ENCODE assay signal across 14 cellular contexts in genomic region chr16:2692251-2692947, GRCh38. TPM values are rescaled to one million over a fixed set of nuclear protein-coding genes. Genes with fewer than 3 reads are reported as not detected.
A peak's percentile ranks its signal among the peaks of the same experiment; 100 is the strongest.
DNase-seq lines count a peak whose midpoint lies in the region; ATAC-seq and TF ChIP-seq lines count a peak whose summit lies in the region.
"Had no signal": no experiment of that assay in that cellular context is flagged by ENCODE, and none has a peak within 500 bp of the region (broad histone marks: within the 10 kb centered on the region; RNA-seq: fewer than 3 reads in every experiment).

No MANE protein-coding gene starts in this region.

- no peak overlapping the region for H3K27ac Mint-ChIP-seq in GM23338
- H3K27ac Mint-ChIP-seq: mesothelial cell of epicardium had no signal

- no peaks in the 10 kb centered on the region for H3K27me3 ChIP-seq in GM23338 (ENCODE audit: insufficient read depth)
- H3K27me3 ChIP-seq in RWPE2 (ENCODE audit: insufficient read depth, poor library complexity, severe bottlenecking) = no peaks in the 10 kb centered on the region
- H3K27me3 ChIP-seq in heart left ventricle = no peaks in the 10 kb centered on the region
- H3K27me3 ChIP-seq: BE2C had no signal

- intact Hi-C loops in heart left ventricle (cut with DNase I) = loop anchor here in 1 of 10 donors (10.0 kb wide), 1 partner anchor 62 kb away; the partner anchor contains the start of gene SRRM2
- intact Hi-C loops in posterior cingulate gyrus (cut with DNase I) = loop anchor here (5.0 kb wide), 1 partner anchor 60 kb away; the partner anchor contains the start of gene SRRM2
- intact Hi-C loops in left colon (cut with DNase I, micrococcal nuclease) = no loop called here

- H4K20me1 ChIP-seq in GM23338 (replicated peaks; ENCODE audit: insufficient read depth) = no peaks in the 10 kb centered on the region; the same call in 1 of the 2 replicates

- no peak overlapping the region for H3K4me2 ChIP-seq in GM23338
- H3K4me2 ChIP-seq: PC-9 had no signal

- H2AFZ ChIP-seq in GM23338 = no peak overlapping the region
- H2AFZ ChIP-seq: PC-9 had no signal

- H3K4me1 ChIP-seq in GM23338 (ENCODE audit: insufficient read depth) (no peaks in the 10 kb centered on the region), RWPE2 (ENCODE audit: insufficient read depth, poor library complexity, severe bottlenecking) (no peaks in the 10 kb centered on the region), heart left ventricle (peaks cover 0 to 42% (median 34%) of the 10 kb centered on the region in 12 donors)
- H3K4me1 ChIP-seq: BE2C had no signal

- H3K4me3 ChIP-seq in GM23338 (no peak overlapping the region), RWPE2 (ENCODE audit: severe bottlenecking) (no peak overlapping the region), heart left ventricle (peak overlapping the region in 8 of 12 donors; percentile 0 to 40 (median 26))
- H3K4me3 ChIP-seq: PC-9 had no signal

- H3K36me3 ChIP-seq in GM23338 (ENCODE audit: insufficient read depth) = no peaks in the 10 kb centered on the region
- H3K36me3 ChIP-seq in RWPE2 (ENCODE audit: low read depth) = peaks cover 16% of the 10 kb centered on the region; the same call in 1 of the 2 replicates
- H3K36me3 ChIP-seq in heart left ventricle = peaks cover 0 to 34% (median 9%) of the 10 kb centered on the region in 9 donors

- H3K9me2 ChIP-seq in GM23338 (ENCODE audit: insufficient read depth) = no peaks in the 10 kb centered on the region

- H3K9me3 Mint-ChIP-seq in GM23338 = no peaks in the 10 kb centered on the region
- H3K9me3 Mint-ChIP-seq: mesothelial cell of epicardium had no signal

- peak; percentile 21 for ATAC-seq in GM23338
- ATAC-seq in RWPE2 (ENCODE audit: low read depth) = no peak
- ATAC-seq in heart left ventricle = peak; percentile 61 to 88 (median 75)
- ATAC-seq in left colon = no peak
- ATAC-seq in GM18505 (IDR thresholded peaks at IDR 0.05; ENCODE audit: unreplicated experiment) = no peak

- TF ChIP-seq CTCF in GM23338 (conservative IDR thresholded peaks at IDR 0.05; ENCODE audit: low read depth in 2 of 2) = no peak
- no peak for TF ChIP-seq CTCF in RWPE2 (IDR thresholded peaks at IDR 0.05; ENCODE audit: poor library complexity, severe bottlenecking)
- peak in 1 of 12 donors; percentile 9 for TF ChIP-seq CTCF in heart left ventricle (IDR thresholded peaks at IDR 0.05)

- peaks cover 14% of the 10 kb centered on the region for H3K27me3 Mint-ChIP-seq in GM23338 (ENCODE audit: insufficient read depth, low read depth, poor library complexity)

- no peak for TF ChIP-seq POLR2A in heart left ventricle (IDR thresholded peaks at IDR 0.05)
- no peak for TF ChIP-seq POLR2A in GM18505 (IDR thresholded peaks at IDR 0.05; ENCODE audit: borderline replicate concordance, extremely low read depth, insufficient read depth, insufficient read length)

- 0 out of 3 replicates have a peak, but pooled peaks cover 3% of the 10 kb centered on the region for H3K36me3 Mint-ChIP-seq in GM23338 (ENCODE audit: low read depth)

- no peaks in the 10 kb centered on the region for H3F3A ChIP-seq in GM23338 (replicated peaks; ENCODE audit: low read depth)

- H3K4me3 Mint-ChIP-seq in GM23338 = no peak overlapping the region
- H3K4me3 Mint-ChIP-seq: mesothelial cell of epicardium had no signal

- DNase-seq in GM23338 (ENCODE audit: low spot score) (peak; percentile 18), RWPE2 (ENCODE audit: low spot score) (peak; percentile 54), heart left ventricle (peak; percentile 59 to 78 (median 64)), posterior cingulate gyrus (peak; percentile 70 to 98 (median 77)), left colon (no peak), NCI-H748 treated with DMSO at 0.1 percent for 48 hours (lab: John Stamatoyannopoulos, UW) (no peak)
- no peak for DNase-seq in stimulated activated CD8-positive, alpha-beta memory T cell treated with anti-CD3 and anti-CD28 coated beads, Interleukin-4, amount 100 ng/mL, for 48 hours
- DNase-seq: activated CD4-positive, alpha-beta T cell treated with anti-CD3 and anti-CD28 coated beads, Interleukin-2, amount 50 U/mL, for 4 hours; activated naive CD4-positive, alpha-beta T cell; BE2C; PC-9; T-helper 2 cell had no signal

- 43 to 68% (median 51%) methylated on average over 12 to 14 of the region's 14 CpGs for WGBS in heart left ventricle, 4 donors

- no peak overlapping the region; the same call in 1 of the 2 replicates for H3K27ac ChIP-seq in GM23338 (ENCODE audit: low read depth)
- H3K27ac ChIP-seq in RWPE2 (ENCODE audit: poor library complexity, severe bottlenecking) = no peak overlapping the region
- H3K27ac ChIP-seq in heart left ventricle = peak overlapping the region; percentile 64 to 91 (median 78)
- H3K27ac ChIP-seq: PC-9 had no signal

- H3K4me1 Mint-ChIP-seq in GM23338 = peaks cover 9% of the 10 kb centered on the region
- H3K4me1 Mint-ChIP-seq: mesothelial cell of epicardium had no signal

- H3K79me2 ChIP-seq in GM23338 (replicated peaks; ENCODE audit: insufficient read depth) = peaks cover 34% of the 10 kb centered on the region

- H3K9me3 ChIP-seq in RWPE2 (ENCODE audit: severe bottlenecking) (no peaks in the 10 kb centered on the region), heart left ventricle (no peaks in the 10 kb centered on the region)
- H3K9me3 ChIP-seq: BE2C had no signal

TF ChIP-seq in GM23338, 12 proteins besides CTCF, POLR2A, EP300 and RAD21 (continues in another document):
- TF ChIP-seq STAT1 (IDR thresholded peaks at IDR 0.05; ENCODE audit: unreplicated experiment) (no peak), POLR2AphosphoS5 (IDR thresholded peaks at IDR 0.05; ENCODE audit: low read depth) (no peak), CREB1 (CRISPR knock-in tag; IDR thresholded peaks at IDR 0.05; ENCODE audit: low read depth) (no peak), ZNF114 (CRISPR knock-in tag; IDR thresholded peaks at IDR 0.05) (no peak), ZNF462 (CRISPR knock-in tag; IDR thresholded peaks at IDR 0.05) (no peak)

RNA-seq across cellular contexts. Expression of gene KCTD5, which starts 10.1 kb away (rescaled TPM):
- 26.1 and 31.8 TPM in 2 replicates for total RNA-seq in GM23338 (2014; rRNA removed; shearing (Covaris generic))
- polyA plus RNA-seq in GM23338 (2016; fragmentation: Nextera tagmentation; extraction: Ambion mirVana) (18.5 and 19.7 TPM in 2 replicates), heart left ventricle (10 to 100 TPM in 1 of 2 donors, 1 to 10 TPM in 1; 6.2 to 15.7 TPM)
- total RNA-seq in heart left ventricle (10 to 100 TPM in 6 of 9 donors, 1 to 10 TPM in 3; 9.1 to 24.3 (median 11.1) TPM), left colon (10 to 100 TPM; 49.3 to 79.6 TPM)

RNA-seq across cellular contexts. Expression of gene PRSS27, which starts 27.6 kb away (rescaled TPM):
- 0.85 and 1.6 TPM in 2 replicates for total RNA-seq in GM23338 (2014; rRNA removed; shearing (Covaris generic))
- 0.73 and 1.1 TPM in 2 replicates for polyA plus RNA-seq in GM23338 (2016; fragmentation: Nextera tagmentation; extraction: Ambion mirVana)
- total RNA-seq in heart left ventricle = 1 to 10 TPM in 1 of 9 donors, under 1 TPM in 5, not detected in 3; 0.19 to 1.3 (median 0.53) TPM
- under 1 TPM; 0.25 to 0.38 TPM for polyA plus RNA-seq in heart left ventricle
- total RNA-seq in left colon = under 1 TPM; 0.34 to 0.76 TPM

Comparison
In these comparisons a context has a peak if more than half of its experiments do, and no peak if none do; other contexts are left out.
1. ATAC-seq: peak in GM23338 (single experiment) and heart left ventricle (4 of 4); none in RWPE2 (single experiment), left colon (single experiment) and GM18505 (single experiment).
2. DNase-seq: peak in GM23338 (single experiment), RWPE2 (single experiment), heart left ventricle (5 of 5) and posterior cingulate gyrus (10 of 10); none in left colon (0 of 2), stimulated activated CD8-positive, alpha-beta memory T cell treated with anti-CD3 and anti-CD28 coated beads, Interleukin-4, amount 100 ng/mL, for 48 hours (single experiment) and NCI-H748 treated with DMSO at 0.1 percent for 48 hours (single experiment).
3. H3K27ac ChIP-seq: peak in heart left ventricle (12 of 12); none in GM23338 (single experiment) and RWPE2 (single experiment).
4. H3K4me3 ChIP-seq: peak in heart left ventricle (8 of 12); none in GM23338 (single experiment) and RWPE2 (single experiment).